Comparison of ENCODE assay signal across 16 cellular contexts in genomic region chr14:95197498-95198010, GRCh38. TPM values are rescaled to one million over a fixed set of nuclear protein-coding genes. Genes with fewer than 3 reads are reported as not detected.
DNase-seq lines count a peak whose midpoint lies in the region; ATAC-seq and TF ChIP-seq lines count a peak whose summit lies in the region.
"Had no signal": no experiment of that assay in that cellular context is flagged by ENCODE, and none has a peak within 500 bp of the region (broad histone marks: within the 10 kb centered on the region; RNA-seq: fewer than 3 reads in every experiment).

No MANE protein-coding gene starts in this region.

- H3K27ac ChIP-seq in HUES48 (ENCODE audit: low read depth, low read length) (peak overlapping the region; percentile 3), endodermal cell (ENCODE audit: low read depth, low read length) (no peak overlapping the region)
- H3K27ac ChIP-seq: gastrocnemius medialis had no signal

- H3K36me3 ChIP-seq in HUES48 (ENCODE audit: control insufficient read depth, insufficient read depth, low read length), result no peaks in the 10 kb centered on the region
- H3K36me3 ChIP-seq in endodermal cell (ENCODE audit: control insufficient read depth, insufficient read depth, low read length), result no peaks in the 10 kb centered on the region
- H3K36me3 ChIP-seq: gastrocnemius medialis had no signal

- no peak for ATAC-seq in GM21717 (IDR thresholded peaks at IDR 0.05; ENCODE audit: unreplicated experiment)
- ATAC-seq: activated CD8-positive, alpha-beta T cell treated with anti-CD3 and anti-CD28 coated beads for 36 hours; gastrocnemius medialis; SK-N-SH treated with all-trans-retinoic acid at 6 μM for 48 hours; stimulated activated naive CD8-positive, alpha-beta T cell treated with anti-CD3 and anti-CD28 coated beads, Interleukin-15, Interleukin-2, amounts not matched to agents 100 U/mL and 50 U/mL, for 24 hours had no signal

- peak; percentile 75 for DNase-seq in Calu3
- DNase-seq in endodermal cell, result peak; percentile 63
- DNase-seq in mesothelial cell of epicardium (ENCODE audit: low spot score in 2 of 2, unreplicated experiment in 2 of 2), result no peak
- no peak for DNase-seq in HEK293T (ENCODE audit: extremely low spot score)
- DNase-seq in ACHN, result no peak
- DNase-seq in activated effector memory CD4-positive, alpha-beta T cell treated with Interleukin-2 at 50 U/mL for 16 hours, result no peak
- DNase-seq: activated CD8-positive, alpha-beta T cell treated with anti-CD3 and anti-CD28 coated beads for 36 hours; amniotic stem cell; gastrocnemius medialis; Kasumi-1; NCI-H524; stimulated activated naive CD8-positive, alpha-beta T cell treated with anti-CD3 and anti-CD28 coated beads, Interleukin-15, Interleukin-2, amounts not matched to agents 100 U/mL and 50 U/mL, for 24 hours had no signal

- in situ Hi-C loops in ACHN (cut with HindIII; ENCODE audit: low pct_ligation_motif_present, low pct_unique_long_range_greater_than_20kb, low sequenced_read_pairs), result no loop called here

- H3K27me3 Mint-ChIP-seq in Calu3 (ENCODE audit: unreplicated experiment), result no peaks in the 10 kb centered on the region
- no peaks in the 10 kb centered on the region for H3K27me3 Mint-ChIP-seq in endodermal cell (ENCODE audit: insufficient read depth)
- peaks cover 1% of the 10 kb centered on the region for H3K27me3 Mint-ChIP-seq in mesothelial cell of epicardium (ENCODE audit: low read depth)
- H3K27me3 Mint-ChIP-seq: activated CD8-positive, alpha-beta T cell treated with anti-CD3 and anti-CD28 coated beads for 36 hours had no signal

- H3K27ac Mint-ChIP-seq in Calu3 (ENCODE audit: unreplicated experiment) (peak overlapping the region; percentile 12), endodermal cell (no peak overlapping the region), mesothelial cell of epicardium (peak overlapping the region; percentile 87)
- H3K27ac Mint-ChIP-seq: activated CD8-positive, alpha-beta T cell treated with anti-CD3 and anti-CD28 coated beads for 36 hours; activated T-helper 1 cell treated with anti-CD3 and anti-CD28 coated beads, Interleukin-12 subunit alpha, Interleukin-12 subunit beta, Interleukin-2, Interleukin-4 antibody, amounts not matched to agents 30 ng/mL and 10 ng/mL and 1 ng/mL, durations not matched to agents 14 hours and 24 hours and 36 hours had no signal

- H3K9ac ChIP-seq in HUES48 (ENCODE audit: low read depth, low read length), result no peak overlapping the region
- H3K9ac ChIP-seq in endodermal cell (ENCODE audit: extremely low read depth, low read length, poor library complexity, severe bottlenecking), result no peak overlapping the region

- H3K4me1 ChIP-seq in HUES48 (ENCODE audit: control insufficient read depth, insufficient read depth, low read length), result peaks cover 28% of the 10 kb centered on the region; the same call in 1 of the 2 replicates
- no peaks in the 10 kb centered on the region for H3K4me1 ChIP-seq in endodermal cell (ENCODE audit: control insufficient read depth, insufficient read depth, low read length)
- H3K4me1 ChIP-seq: gastrocnemius medialis had no signal

- peaks cover 15% of the 10 kb centered on the region for H3K4me1 Mint-ChIP-seq in Calu3 (ENCODE audit: low read depth, unreplicated experiment)
- peaks cover 24% of the 10 kb centered on the region for H3K4me1 Mint-ChIP-seq in endodermal cell
- H3K4me1 Mint-ChIP-seq in mesothelial cell of epicardium, result peaks cover 37% of the 10 kb centered on the region

- CTCF ChIA-PET in Calu3 (lab: Charles Lee), result interaction anchor here (0.7 to 1.5 kb wide), 4 partner anchors 12 to 255 kb away, joined by 3 to 5 read pairs (median 4); no protein-coding TSS in a partner anchor
- CTCF ChIA-PET in HEK293T (lab: Yijun Ruan, JAX), result no interaction called here

- H3K9me3 Mint-ChIP-seq in Calu3 (ENCODE audit: low read depth, unreplicated experiment) (no peaks in the 10 kb centered on the region), endodermal cell (no peaks in the 10 kb centered on the region), mesothelial cell of epicardium (no peaks in the 10 kb centered on the region)
- H3K9me3 Mint-ChIP-seq: activated CD8-positive, alpha-beta T cell treated with anti-CD3 and anti-CD28 coated beads for 36 hours; activated T-helper 1 cell treated with anti-CD3 and anti-CD28 coated beads, Interleukin-12 subunit alpha, Interleukin-12 subunit beta, Interleukin-2, Interleukin-4 antibody, amounts not matched to agents 30 ng/mL and 10 ng/mL and 1 ng/mL, durations not matched to agents 14 hours and 24 hours and 36 hours had no signal

- H3K9me3 ChIP-seq in HUES48 (ENCODE audit: control insufficient read depth, insufficient read depth, low read length), result no peaks in the 10 kb centered on the region
- H3K9me3 ChIP-seq in endodermal cell (ENCODE audit: control insufficient read depth, low read length), result no peaks in the 10 kb centered on the region
- H3K9me3 ChIP-seq: gastrocnemius medialis had no signal

- intact Hi-C loops in Calu3 (cut with micrococcal nuclease; ENCODE audit: unreplicated experiment), result loop anchor here (5.0 to 10.0 kb wide), 2 partner anchors 50 to 117 kb away; partner anchors contain the start of gene CLMN

- no peaks in the 10 kb centered on the region for H3K27me3 ChIP-seq in HUES48 (ENCODE audit: control insufficient read depth, insufficient read depth, low read length)
- no peaks in the 10 kb centered on the region for H3K27me3 ChIP-seq in endodermal cell (ENCODE audit: control insufficient read depth, insufficient read depth, low read length, poor library complexity, severe bottlenecking)
- H3K27me3 ChIP-seq: gastrocnemius medialis had no signal

- WGBS in endodermal cell (ENCODE audit: insufficient coverage in 1 of 2, insufficient read length in 1 of 2), 2 experiments, result 88 to 93% methylated on average over 7 to 8 of the region's 8 CpGs

- POLR2A ChIA-PET in HEK293T (lab: Yijun Ruan, JAX), result no interaction called here

- TF ChIP-seq CTCF in Calu3 (IDR thresholded peaks at IDR 0.05; ENCODE audit: unreplicated experiment), result no peak
- no peak for TF ChIP-seq CTCF in endodermal cell (conservative IDR thresholded peaks at IDR 0.05)
- TF ChIP-seq CTCF in mesothelial cell of epicardium (IDR thresholded peaks at IDR 0.05; ENCODE audit: unreplicated experiment), result no peak

- no TSS peak for BruUV-seq in Calu3 (replicated peaks; lab: Mats Ljungman, UMichigan)

- H3K4me3 ChIP-seq in HUES48 (ENCODE audit: low read depth, low read length) (no peak overlapping the region), endodermal cell (ENCODE audit: low read length) (no peak overlapping the region)
- H3K4me3 ChIP-seq: gastrocnemius medialis had no signal

- H3K36me3 Mint-ChIP-seq in Calu3 (ENCODE audit: insufficient read depth, unreplicated experiment) (peaks cover 25% of the 10 kb centered on the region), endodermal cell (ENCODE audit: low read depth) (no peaks in the 10 kb centered on the region), mesothelial cell of epicardium (peaks cover 36% of the 10 kb centered on the region)

- H3K4me3 Mint-ChIP-seq in Calu3 (ENCODE audit: low read depth, unreplicated experiment) (peak overlapping the region; percentile 11), endodermal cell (no peak overlapping the region), mesothelial cell of epicardium (no peak overlapping the region)
- H3K4me3 Mint-ChIP-seq: activated CD8-positive, alpha-beta T cell treated with anti-CD3 and anti-CD28 coated beads for 36 hours; activated T-helper 1 cell treated with anti-CD3 and anti-CD28 coated beads, Interleukin-12 subunit alpha, Interleukin-12 subunit beta, Interleukin-2, Interleukin-4 antibody, amounts not matched to agents 30 ng/mL and 10 ng/mL and 1 ng/mL, durations not matched to agents 14 hours and 24 hours and 36 hours had no signal

TF ChIP-seq in HEK293T, 16 proteins besides CTCF, POLR2A, EP300 and RAD21:
- TF ChIP-seq ELF4 (IDR thresholded peaks at IDR 0.05) (no peak), ZNF384 (IDR thresholded peaks at IDR 0.05) (no peak), ARNT (IDR thresholded peaks at IDR 0.05) (no peak), FOXA1 (IDR thresholded peaks at IDR 0.05) (no peak), FOXM1 (IDR thresholded peaks at IDR 0.05; ENCODE audit: borderline replicate concordance) (no peak), SUZ12 (IDR thresholded peaks at IDR 0.05) (no peak), PKNOX1 (IDR thresholded peaks at IDR 0.05) (no peak), L3MBTL2 (conservative IDR thresholded peaks at IDR 0.05) (no peak), SP1 (IDR thresholded peaks at IDR 0.05) (no peak), FOXK2 (IDR thresholded peaks at IDR 0.05) (no peak), NFRKB (IDR thresholded peaks at IDR 0.05) (no peak), TARDBP (IDR thresholded peaks at IDR 0.05) (no peak), CTBP1 (IDR thresholded peaks at IDR 0.05; ENCODE audit: borderline replicate concordance) (no peak), BHLHE40 (IDR thresholded peaks at IDR 0.05; ENCODE audit: borderline replicate concordance) (no peak)

RNA-seq across cellular contexts. Expression of gene DICER1, which starts 40.2 kb away (rescaled TPM):
- 53.8 and 58.7 TPM in 2 replicates for total RNA-seq in Calu3 (2022)
- total RNA-seq in endodermal cell, result 10 to 100 TPM; 66.1 to 69.2 TPM
- polyA plus RNA-seq in endodermal cell (2013, experiment 1 of 2), result 53.6 TPM
- polyA plus RNA-seq in endodermal cell (2013, experiment 2 of 2), result 53.5 TPM
- total RNA-seq in mesothelial cell of epicardium, result 148 to 155 TPM (median 155 TPM) in 3 replicates

Comparison
In these comparisons a context has a peak if more than half of its experiments do, and no peak if none do; other contexts are left out.
1. DNase-seq: peak in Calu3 (single experiment) and endodermal cell (single experiment); none in mesothelial cell of epicardium (0 of 2), HEK293T (single experiment), ACHN (single experiment) and activated effector memory CD4-positive, alpha-beta T cell treated with Interleukin-2 at 50 U/mL for 16 hours (single experiment).